Comparison of ENCODE assay signal across 1 cellular context in the genomic region with DNA sequence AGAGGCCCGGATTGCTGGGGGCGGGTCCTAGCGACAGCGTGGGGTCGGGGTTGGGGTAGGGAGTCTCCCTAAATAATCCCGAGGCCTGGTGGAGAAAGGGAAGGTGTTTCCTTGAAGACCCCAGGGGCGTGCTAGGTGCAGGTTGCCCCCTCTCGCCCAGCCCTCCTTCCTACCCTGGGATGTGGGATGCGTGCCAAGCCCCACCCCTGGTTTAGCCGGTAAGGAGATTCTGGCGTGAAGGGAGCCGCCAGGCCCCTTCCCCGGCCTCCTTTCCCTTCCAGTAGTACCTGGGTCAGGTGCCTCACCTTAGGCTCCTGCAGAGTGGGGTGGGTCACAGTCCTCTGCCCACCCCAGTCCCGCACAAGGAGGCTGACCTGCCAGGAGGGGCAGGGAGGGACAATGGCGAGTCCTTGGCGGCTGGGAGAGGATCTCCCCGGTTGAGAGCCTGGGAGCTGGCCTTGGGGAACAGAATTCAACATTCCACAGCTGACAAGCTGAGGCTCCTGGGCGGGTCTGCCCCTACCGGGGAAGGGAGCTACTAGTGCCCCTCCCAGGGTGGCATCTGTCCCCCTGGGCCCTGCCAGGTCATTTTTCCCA.
TF ChIP-seq lines count a peak whose summit lies in the region.

No MANE protein-coding gene starts in this region.

TF ChIP-seq in K562, 482 proteins besides CTCF, POLR2A, EP300 and RAD21:
- TF ChIP-seq EP400 (IDR thresholded peaks at IDR 0.05) (no peak), SNRNP70 (optimal IDR thresholded peaks at IDR 0.05; ENCODE audit: low read depth, low read length) (no peak), LCOR (CRISPR knock-in tag; IDR thresholded peaks at IDR 0.05) (0 out of 2 replicates have a peak, but pooled peaks have one; percentile 16), YY1 (IDR thresholded peaks at IDR 0.05; ENCODE audit: borderline replicate concordance in 1 of 3, control insufficient read depth in 1 of 3, extremely low read depth in 1 of 3, insufficient read depth in 3 of 3, insufficient read length in 1 of 3, insufficient replicate concordance in 2 of 3, low read depth in 1 of 3, low read length in 2 of 3) (no peak), ZBTB7A (IDR thresholded peaks at IDR 0.05; ENCODE audit: borderline replicate concordance, control insufficient read depth, low read depth, low read length) (0 out of 2 replicates have a peak, but pooled peaks have one; percentile 20), BCOR (IDR thresholded peaks at IDR 0.05) (no peak), RBM14 (IDR thresholded peaks at IDR 0.05; ENCODE audit: borderline replicate concordance, insufficient read depth, low read depth, low read length) (no peak), ZNF408 (CRISPR knock-in tag; IDR thresholded peaks at IDR 0.05; ENCODE audit: low read depth) (no peak), NFIC (IDR thresholded peaks at IDR 0.05) (peak; percentile 89), NR2C2 (CRISPR knock-in tag; IDR thresholded peaks at IDR 0.05) (no peak), NR2C2 (tag; IDR thresholded peaks at IDR 0.05) (0 out of 2 replicates have a peak, but pooled peaks have one; percentile 13), ZNF639 (CRISPR knock-in tag; conservative IDR thresholded peaks at IDR 0.05 in 1 of 2, IDR thresholded peaks at IDR 0.05 in 1 of 2) (no peak), ZNF354B (CRISPR knock-in tag; IDR thresholded peaks at IDR 0.05) (no peak), HDAC1 (IDR thresholded peaks at IDR 0.05) (0 out of 4 replicates have a peak, but pooled peaks of 1 of the 2 experiments have one; percentile 2), SRSF9 (IDR thresholded peaks at IDR 0.05; ENCODE audit: borderline replicate concordance, low read depth, low read length) (no peak), NONO (IDR thresholded peaks at IDR 0.05; ENCODE audit: low read depth in 2 of 2, low read length in 1 of 2) (0 out of 4 replicates have a peak, but pooled peaks of 1 of the 2 experiments have one; percentile 38)
